ENCODE assay signal across 10 cellular contexts in the genomic region with DNA sequence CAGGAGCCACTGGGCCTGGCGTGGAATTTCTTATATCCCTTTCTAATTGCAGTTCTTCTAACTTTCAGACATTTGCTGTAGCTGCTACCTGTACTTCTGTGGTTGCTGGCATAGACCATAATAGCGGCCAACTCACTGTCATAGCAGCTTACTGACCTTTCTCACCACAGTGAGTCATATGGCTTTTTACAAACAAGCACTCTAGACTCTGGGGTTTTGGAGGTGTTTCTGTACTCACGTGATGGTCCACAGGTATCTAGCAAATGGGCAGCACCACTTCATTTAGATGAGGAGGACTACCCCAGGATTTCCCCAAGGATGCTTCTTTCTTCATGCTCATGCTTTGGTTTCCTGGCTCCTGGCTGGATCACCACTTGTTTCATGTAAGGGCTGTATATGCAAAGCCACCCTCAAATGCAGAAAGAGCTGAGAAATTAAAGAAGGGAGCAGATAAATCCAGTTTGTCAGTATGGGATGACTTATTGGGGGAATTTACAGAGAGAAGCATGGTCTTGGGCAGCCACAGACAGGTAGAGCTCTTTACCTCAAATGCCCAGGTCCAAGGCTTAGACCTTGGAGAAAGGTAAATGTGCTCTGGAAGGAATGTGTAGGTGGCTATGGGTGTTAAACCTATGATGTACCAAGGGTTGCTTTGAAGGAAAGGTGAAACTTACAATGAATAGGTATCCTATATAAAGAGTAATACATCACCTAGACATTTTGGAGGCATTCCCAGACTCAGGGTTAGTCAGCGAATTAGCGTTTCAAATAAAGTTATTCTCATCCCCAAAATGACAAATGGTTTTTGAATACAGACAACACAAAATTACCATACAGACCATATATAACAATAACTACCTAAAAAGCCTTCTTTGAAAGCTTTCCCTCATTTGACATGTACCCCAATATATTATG. TPM values are rescaled to one million over a fixed set of nuclear protein-coding genes. Genes with fewer than 3 reads are reported as not detected.
A peak's percentile ranks its signal among the peaks of the same experiment; 100 is the strongest.
DNase-seq lines count a peak whose midpoint lies in the region; ATAC-seq and TF ChIP-seq lines count a peak whose summit lies in the region.
"Had no signal": no experiment of that assay in that cellular context is flagged by ENCODE, and none has a peak within 500 bp of the region (broad histone marks: within the 10 kb centered on the region; RNA-seq: fewer than 3 reads in every experiment).

No MANE protein-coding gene starts in this region.

- TF ChIP-seq CTCF in upper lobe of left lung (IDR thresholded peaks at IDR 0.05): no peak
- TF ChIP-seq CTCF in esophagus muscularis mucosa (IDR thresholded peaks at IDR 0.05): no peak

- DNase-seq in AG08396 (ENCODE audit: low spot score) (peak; percentile 49), H4 (ENCODE audit: low spot score) (peak; percentile 58), RPMI8226 (peak; percentile 26), islet precursor cell (peak; percentile 68), upper lobe of left lung (no peak), Right ventricle myocardium inferior (ENCODE audit: missing footprints) (no peak), esophagus muscularis mucosa (ENCODE audit: extremely low spot score) (no peak)
- DNase-seq: C1 segment of cervical spinal cord, SW 1271 had no signal

- H3K4me1 ChIP-seq in upper lobe of left lung (no peaks in the 10 kb centered on the region), esophagus muscularis mucosa (peaks cover 0 to 5% (median 0%) of the 10 kb centered on the region in 4 donors)

- intact Hi-C loops in Right ventricle myocardium inferior (cut with DNase I): no loop called here
- intact Hi-C loops in esophagus muscularis mucosa (cut with DNase I): no loop called here

- H3K9me3 ChIP-seq in upper lobe of left lung (no peaks in the 10 kb centered on the region), esophagus muscularis mucosa (no peaks in the 10 kb centered on the region)

- H3K36me3 ChIP-seq in upper lobe of left lung: no peaks in the 10 kb centered on the region
- no peaks in the 10 kb centered on the region for H3K36me3 ChIP-seq in esophagus muscularis mucosa

- H3K27me3 ChIP-seq in upper lobe of left lung (no peaks in the 10 kb centered on the region), esophagus muscularis mucosa (no peaks in the 10 kb centered on the region)

- 77 to 82% methylated on average over 5 of the region's 5 CpGs for WGBS in upper lobe of left lung, 2 donors
- WGBS in esophagus muscularis mucosa: 55% methylated on average over 5 of the region's 5 CpGs

- no peak for ATAC-seq in upper lobe of left lung (ENCODE audit: low FRiP score in 2 of 2)
- ATAC-seq in HG03025 (IDR thresholded peaks at IDR 0.05; ENCODE audit: low FRiP score, unreplicated experiment): no peak
- no peak for ATAC-seq in Right ventricle myocardium inferior

- TF ChIP-seq EP300 in upper lobe of left lung (IDR thresholded peaks at IDR 0.05) (no peak), esophagus muscularis mucosa (IDR thresholded peaks at IDR 0.05) (no peak)

- H3K4me3 ChIP-seq in upper lobe of left lung (no peak overlapping the region), esophagus muscularis mucosa (no peak overlapping the region)

- TF ChIP-seq POLR2A in upper lobe of left lung (IDR thresholded peaks at IDR 0.05): no peak
- TF ChIP-seq POLR2A in esophagus muscularis mucosa (IDR thresholded peaks at IDR 0.05; ENCODE audit: low read depth): no peak

- peak overlapping the region in 1 of 4 donors; percentile 17 for H3K27ac ChIP-seq in upper lobe of left lung
- no peak overlapping the region for H3K27ac ChIP-seq in esophagus muscularis mucosa (replicated peaks in 1 of 4)

RNA-seq across cellular contexts. Expression of a gene that starts 15.9 kb away (rescaled TPM):
- total RNA-seq in H4 (2014; rRNA removed; shearing (Covaris generic)): 2.8 and 7.1 TPM in 2 replicates
- 10 to 100 TPM; 20.2 to 43.1 (median 35.6) TPM for total RNA-seq in upper lobe of left lung
- total RNA-seq in Right ventricle myocardium inferior: 14.8 TPM
- total RNA-seq in esophagus muscularis mucosa: 10 to 100 TPM; 11.0 to 20.3 (median 14.8) TPM

RNA-seq across cellular contexts. Expression of a gene that starts 16.9 kb away (rescaled TPM):
- 2.0 TPM in 2 replicates for total RNA-seq in H4 (2014; rRNA removed; shearing (Covaris generic))
- total RNA-seq in upper lobe of left lung: 1 to 10 TPM in 5 of 6 donors, under 1 TPM in 1; 0.55 to 2.0 (median 1.2) TPM
- 3.1 TPM for total RNA-seq in Right ventricle myocardium inferior
- total RNA-seq in esophagus muscularis mucosa: 1 to 10 TPM; 6.9 to 9.6 (median 8.8) TPM

Comparison
In these comparisons a context has a peak if more than half of its experiments do, and no peak if none do; other contexts are left out.
1. DNase-seq: peak in AG08396 (single experiment), H4 (single experiment), RPMI8226 (single experiment) and islet precursor cell (single experiment); none in upper lobe of left lung (0 of 2), Right ventricle myocardium inferior (single experiment) and esophagus muscularis mucosa (single experiment).